Comparison of ENCODE assay signal across 8 cellular contexts in genomic region chr15:41401904-41402267, GRCh38. TPM values are rescaled to one million over a fixed set of nuclear protein-coding genes. Genes with fewer than 3 reads are reported as not detected.
A peak's percentile ranks its signal among the peaks of the same experiment; 100 is the strongest.
DNase-seq lines count a peak whose midpoint lies in the region.

No MANE protein-coding gene starts in this region.

- peaks cover 20% of the 10 kb centered on the region for H3K4me1 Mint-ChIP-seq in activated T-cell treated with anti-CD3 and anti-CD28 coated beads, Interleukin-2, amount 50 U/mL, for 24 hours (ENCODE audit: low read depth)
- H3K4me1 Mint-ChIP-seq in activated CD4-positive, alpha-beta memory T cell treated with anti-CD3 and anti-CD28 coated beads for 36 hours (ENCODE audit: low read depth) = peaks cover 15% of the 10 kb centered on the region

- H3K9me3 Mint-ChIP-seq in activated T-cell treated with anti-CD3 and anti-CD28 coated beads, Interleukin-2, amount 50 U/mL, for 24 hours = no peaks in the 10 kb centered on the region
- H3K9me3 Mint-ChIP-seq in activated CD4-positive, alpha-beta memory T cell treated with anti-CD3 and anti-CD28 coated beads for 36 hours = no peaks in the 10 kb centered on the region

- H3K9me3 ChIP-seq in iPS-15b (ENCODE audit: control insufficient read depth, insufficient read depth, low read length) (no peaks in the 10 kb centered on the region), subcutaneous abdominal adipose tissue (ENCODE audit: control insufficient read depth in 5 of 5, low read length in 5 of 5) (no peaks in the 10 kb centered on the region)

- no peaks in the 10 kb centered on the region for H3K4me1 ChIP-seq in iPS-15b (ENCODE audit: control insufficient read depth, insufficient read depth, low read length)
- H3K4me1 ChIP-seq in subcutaneous abdominal adipose tissue (ENCODE audit: control insufficient read depth in 5 of 5, insufficient read depth in 5 of 5, low read length in 5 of 5) = peaks cover 0 to 15% (median 10%) of the 10 kb centered on the region in 5 donors

- CTCF ChIA-PET in activated CD4-positive, alpha-beta memory T cell treated with anti-CD3 and anti-CD28 coated beads for 36 hours (lab: Charles Lee) = interaction anchor here (0.9 to 1.2 kb wide), 2 partner anchors 64 to 69 kb away, joined by 4 to 6 read pairs; partner anchors contain the start of genes NUSAP1 and OIP5

- H3K9ac ChIP-seq in iPS-15b (ENCODE audit: low read depth, low read length) (peak overlapping the region; percentile 88), subcutaneous abdominal adipose tissue (ENCODE audit: low read length in 5 of 5) (peak overlapping the region; percentile 96 to 99 (median 99))

- peak overlapping the region; percentile 95 for H3K27ac Mint-ChIP-seq in activated T-cell treated with anti-CD3 and anti-CD28 coated beads, Interleukin-2, amount 50 U/mL, for 24 hours
- H3K27ac Mint-ChIP-seq in activated CD4-positive, alpha-beta memory T cell treated with anti-CD3 and anti-CD28 coated beads for 36 hours = peak overlapping the region; percentile 87

- POLR2A ChIA-PET in activated CD4-positive, alpha-beta memory T cell treated with anti-CD3 and anti-CD28 coated beads for 36 hours (lab: Charles Lee) = interaction anchor here (0.5 to 1.6 kb wide), 3 partner anchors 14 to 143 kb away, joined by 4 to 5 read pairs (median 4); partner anchors contain the start of gene RTF1

- peak overlapping the region; percentile 92 for H3K4me3 Mint-ChIP-seq in activated T-cell treated with anti-CD3 and anti-CD28 coated beads, Interleukin-2, amount 50 U/mL, for 24 hours
- peak overlapping the region; percentile 90 for H3K4me3 Mint-ChIP-seq in activated CD4-positive, alpha-beta memory T cell treated with anti-CD3 and anti-CD28 coated beads for 36 hours

- H3K27me3 ChIP-seq in iPS-15b (ENCODE audit: control insufficient read depth, insufficient read depth, low read length) (no peaks in the 10 kb centered on the region), subcutaneous abdominal adipose tissue (ENCODE audit: control insufficient read depth in 5 of 5, insufficient read depth in 4 of 5, low read length in 5 of 5) (no peaks in the 10 kb centered on the region)

- H3K36me3 Mint-ChIP-seq in activated T-cell treated with anti-CD3 and anti-CD28 coated beads, Interleukin-2, amount 50 U/mL, for 24 hours (ENCODE audit: low read depth) = peaks cover 14% of the 10 kb centered on the region
- peaks cover 3% of the 10 kb centered on the region for H3K36me3 Mint-ChIP-seq in activated CD4-positive, alpha-beta memory T cell treated with anti-CD3 and anti-CD28 coated beads for 36 hours

- H3K4me3 ChIP-seq in iPS-15b (ENCODE audit: low read depth, low read length) (peak overlapping the region; percentile 92), subcutaneous abdominal adipose tissue (ENCODE audit: low read depth in 1 of 5, low read length in 5 of 5) (peak overlapping the region; percentile 93 to 99 (median 96))

- H3K36me3 ChIP-seq in iPS-15b (ENCODE audit: control insufficient read depth, insufficient read depth, low read length) (no peaks in the 10 kb centered on the region), subcutaneous abdominal adipose tissue (ENCODE audit: control insufficient read depth in 5 of 5, insufficient read depth in 5 of 5, low read length in 5 of 5) (peaks cover 0 to 1% (median 0%) of the 10 kb centered on the region in 5 donors)

- no peak for DNase-seq in activated T-cell treated with anti-CD3 and anti-CD28 coated beads, Interleukin-2, amount 50 U/mL, for 24 hours
- DNase-seq in activated T-cell treated with anti-CD3 and anti-CD28 coated beads for 4 hours = no peak
- DNase-seq in activated CD4-positive, alpha-beta memory T cell treated with anti-CD3 and anti-CD28 coated beads for 36 hours = no peak
- no peak for DNase-seq in central memory CD4-positive, alpha-beta T cell
- DNase-seq in MV-4-11 (lab: John Stamatoyannopoulos, UW) = no peak
- no peak for DNase-seq in NCI-H226

- intact Hi-C loops in activated CD4-positive, alpha-beta memory T cell treated with anti-CD3 and anti-CD28 coated beads for 36 hours (cut with micrococcal nuclease) = loop anchor here (1.0 to 2.0 kb wide), 4 partner anchors 14 to 117 kb away; partner anchors contain the start of genes NUSAP1 and OIP5

- H3K27me3 Mint-ChIP-seq in activated T-cell treated with anti-CD3 and anti-CD28 coated beads, Interleukin-2, amount 50 U/mL, for 24 hours = no peaks in the 10 kb centered on the region
- H3K27me3 Mint-ChIP-seq in activated CD4-positive, alpha-beta memory T cell treated with anti-CD3 and anti-CD28 coated beads for 36 hours = no peaks in the 10 kb centered on the region

- H3K27ac ChIP-seq in subcutaneous abdominal adipose tissue (ENCODE audit: low read depth, low read length) = peak overlapping the region; percentile 77

RNA-seq across cellular contexts. Expression of gene NDUFAF1, which starts 0.4 kb away (rescaled TPM):
- total RNA-seq in activated CD4-positive, alpha-beta memory T cell treated with anti-CD3 and anti-CD28 coated beads for 36 hours = 10 to 100 TPM; 21.3 to 22.7 TPM

RNA-seq across cellular contexts. Expression of gene RTF1, which starts 15.0 kb away (rescaled TPM):
- 10 to 100 TPM; 24.9 to 26.2 TPM for total RNA-seq in activated CD4-positive, alpha-beta memory T cell treated with anti-CD3 and anti-CD28 coated beads for 36 hours
